In the genomic region with DNA sequence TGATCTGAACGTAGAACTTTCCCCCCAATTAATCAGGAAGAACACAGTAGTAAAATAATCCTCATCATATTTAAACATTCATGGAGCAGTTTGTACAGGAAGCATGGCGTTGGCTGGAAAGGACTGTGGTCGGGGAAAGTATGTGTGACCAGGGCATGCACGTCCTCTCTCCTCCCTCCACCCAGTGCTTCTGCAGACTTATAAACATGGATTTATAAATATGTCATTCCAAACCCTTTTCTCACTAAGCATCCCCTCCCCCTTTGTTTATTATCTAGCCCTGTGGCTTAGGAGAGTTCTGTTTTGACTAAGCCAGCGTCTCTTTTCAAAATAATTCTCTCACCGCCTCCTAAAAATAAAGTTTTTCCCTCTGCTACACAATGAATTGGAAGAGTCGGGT, we compare ENCODE assay signal across 17 cellular contexts.
DNase-seq lines count a peak whose midpoint lies in the region; ATAC-seq, FAIRE-seq and TF ChIP-seq lines count a peak whose summit lies in the region.
"Had no signal": no experiment of that assay in that cellular context is flagged by ENCODE, and none has a peak within 500 bp of the region (broad histone marks: within the 10 kb centered on the region; RNA-seq: fewer than 3 reads in every experiment).

No MANE protein-coding gene starts in this region.

- H3K9me3 ChIP-seq in mesenchymal stem cell (ENCODE audit: control insufficient read depth, low read length): no peaks in the 10 kb centered on the region

- peak overlapping the region in 1 of 2 experiments; percentile 46 for H3K18ac ChIP-seq in mesenchymal stem cell (ENCODE audit: low read depth in 1 of 2, low read length in 2 of 2)

- H3K14ac ChIP-seq in mesenchymal stem cell (ENCODE audit: low read length in 2 of 2): no peak overlapping the region

- no peak for TF ChIP-seq CTCF in brain microvascular endothelial cell (IDR thresholded peaks at IDR 0.05; ENCODE audit: low read depth, low read length, missing control alignments)

- peaks cover 9% of the 10 kb centered on the region for H3K4me1 ChIP-seq in mesenchymal stem cell (ENCODE audit: control insufficient read depth, insufficient read depth, low read depth, low read length)

- no peaks in the 10 kb centered on the region for H3K36me3 ChIP-seq in brain microvascular endothelial cell (replicated peaks)
- no peaks in the 10 kb centered on the region for H3K36me3 ChIP-seq in mesenchymal stem cell (ENCODE audit: control insufficient read depth in 1 of 2, insufficient read depth in 2 of 2, low read depth in 1 of 2, low read length in 2 of 2)

- no peak overlapping the region for H3K9ac ChIP-seq in mesenchymal stem cell (ENCODE audit: low read length)

- H3K4me3 ChIP-seq in brain microvascular endothelial cell (ENCODE audit: low read depth, low read length) (no peak overlapping the region), mesenchymal stem cell (ENCODE audit: insufficient read depth in 1 of 2, low read depth in 1 of 2, low read length in 2 of 2) (no peak overlapping the region)

- WGBS in mesenchymal stem cell: 1% methylated on average over 4 of the region's 7 CpGs

- no peak for TF ChIP-seq POLR2A in GM12892 (IDR thresholded peaks at IDR 0.05; ENCODE audit: low read depth, low read length)

- no peak overlapping the region for H3K4ac ChIP-seq in mesenchymal stem cell (ENCODE audit: low read depth in 1 of 2, low read length in 2 of 2)

- H4K8ac ChIP-seq in mesenchymal stem cell (ENCODE audit: low read length): no peak overlapping the region

- H2BK5ac ChIP-seq in mesenchymal stem cell (ENCODE audit: low read depth, low read length, poor library complexity, severe bottlenecking): no peak overlapping the region

- DNase-seq in HCEC 1CT (peak; percentile 91), brain microvascular endothelial cell (peak; percentile 92), mesenchymal stem cell (peak; percentile 92), urothelium cell line (ENCODE audit: low spot score) (peak; percentile 42), GM12892 (ENCODE audit: insufficient read length) (no peak)
- DNase-seq: activated B cell treated with CpG ODN at 0.5 μM for 24 hours; activated CD8-positive, alpha-beta memory T cell treated with anti-CD3 and anti-CD28 coated beads, Interleukin-2, amount 10 ng/mL, durations not matched to agents 7 days and 5 days; CD8-positive, alpha-beta memory T cell; central memory CD4-positive, alpha-beta T cell; NCI-H1092 treated with DMSO at 0.1 percent for 48 hours; posterior cingulate gyrus; stimulated activated naive CD8-positive, alpha-beta T cell treated with anti-CD3 and anti-CD28 coated beads, Interleukin-15, amount 100 ng/mL, for 72 hours; T-helper 1 cell had no signal

- no peak overlapping the region for H2AK5ac ChIP-seq in mesenchymal stem cell (ENCODE audit: low read length, severe bottlenecking)

- no peak overlapping the region for H4K91ac ChIP-seq in mesenchymal stem cell (ENCODE audit: low read length)

- H2BK12ac ChIP-seq in mesenchymal stem cell (ENCODE audit: low read length in 2 of 2): no peak overlapping the region

- in situ Hi-C loops in brain microvascular endothelial cell (cut with HindIII; ENCODE audit: low pct_ligation_motif_present, low sequenced_read_pairs): no loop called here

- H3K27ac ChIP-seq in brain microvascular endothelial cell (peak overlapping the region; percentile 91), mesenchymal stem cell (ENCODE audit: low read length, poor library complexity, severe bottlenecking) (no peak overlapping the region)
- H3K27ac ChIP-seq: RWPE1 had no signal

- FAIRE-seq in urothelium cell line (lab: Jason Lieb, UNC) (no peak), GM12892 (lab: Jason Lieb, UNC) (no peak)

- no peak overlapping the region for H2BK15ac ChIP-seq in mesenchymal stem cell (ENCODE audit: low read depth, poor library complexity, severe bottlenecking)

- no peak overlapping the region for H3K4me2 ChIP-seq in mesenchymal stem cell (ENCODE audit: low read length, poor library complexity, severe bottlenecking)

- no peak overlapping the region for H3K23ac ChIP-seq in mesenchymal stem cell (ENCODE audit: low read length in 2 of 2)

- no peak for ATAC-seq in GM19351 (IDR thresholded peaks at IDR 0.05; ENCODE audit: unreplicated experiment)
- ATAC-seq in GM21717 (IDR thresholded peaks at IDR 0.05; ENCODE audit: unreplicated experiment): no peak
- ATAC-seq in HG02588 (IDR thresholded peaks at IDR 0.05; ENCODE audit: unreplicated experiment): no peak
- ATAC-seq: activated CD8-positive, alpha-beta memory T cell treated with anti-CD3 and anti-CD28 coated beads, Interleukin-2, amount 10 ng/mL, durations not matched to agents 7 days and 5 days; stimulated activated naive CD8-positive, alpha-beta T cell treated with anti-CD3 and anti-CD28 coated beads, Interleukin-15, amount 100 ng/mL, for 72 hours had no signal

- H3K27me3 ChIP-seq in brain microvascular endothelial cell (replicated peaks) (no peaks in the 10 kb centered on the region), mesenchymal stem cell (ENCODE audit: control insufficient read depth in 1 of 2, insufficient read depth in 1 of 2, low read length in 2 of 2) (no peaks in the 10 kb centered on the region)

- no peak overlapping the region for H2AFZ ChIP-seq in mesenchymal stem cell (ENCODE audit: low read depth, low read length)

- no peak overlapping the region for H2BK120ac ChIP-seq in mesenchymal stem cell (ENCODE audit: low read depth, low read length)

- H3K79me1 ChIP-seq in mesenchymal stem cell (replicated peaks; ENCODE audit: low read length, poor library complexity, severe bottlenecking): no peaks in the 10 kb centered on the region
